In the genomic region with DNA sequence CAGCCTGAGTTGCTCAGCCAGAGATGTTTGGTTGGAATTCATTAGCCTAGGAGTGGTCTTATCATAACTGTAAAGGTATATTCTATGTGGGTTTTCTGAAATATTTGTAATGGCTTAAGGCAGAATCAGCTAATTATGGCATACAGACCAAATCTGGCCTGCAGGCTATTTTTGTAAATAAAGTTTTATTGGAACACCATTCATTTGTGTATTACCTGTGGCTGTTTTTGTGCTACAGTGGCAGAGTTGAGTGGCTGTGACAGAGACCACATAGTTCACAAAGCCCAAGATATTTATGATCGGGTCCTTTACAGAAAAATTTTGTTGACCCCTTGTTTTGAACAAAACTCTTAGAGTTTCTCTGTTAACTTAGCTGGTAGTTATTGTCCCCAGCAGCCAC, we compare ENCODE assay signal across 9 cellular contexts.
"Had no signal": no experiment of that assay in that cellular context is flagged by ENCODE, and none has a peak within 500 bp of the region (broad histone marks: within the 10 kb centered on the region; RNA-seq: fewer than 3 reads in every experiment).

No MANE protein-coding gene starts in this region.

- H3K27ac ChIP-seq: HL-60, KMS-11 had no signal

- H2AFZ ChIP-seq: GM23338 had no signal

- DNase-seq: H9, HCEC 1CT, IMR-90, KBM-7 had no signal

- H3K4me3 ChIP-seq: GM23338 had no signal

- ATAC-seq: GM23338 had no signal

- H3K9ac ChIP-seq: KMS-11 had no signal

- FAIRE-seq: H1, H54 had no signal

- H3K4me2 ChIP-seq: GM23338, KMS-11 had no signal
